ENCODE assay signal across 23 cellular contexts in genomic region chr14:79602023-79602422, GRCh38.
"Had no signal": no experiment of that assay in that cellular context is flagged by ENCODE, and none has a peak within 500 bp of the region (broad histone marks: within the 10 kb centered on the region; RNA-seq: fewer than 3 reads in every experiment).

No MANE protein-coding gene starts in this region.

- H3K4me3 Mint-ChIP-seq: naive thymus-derived CD8-positive, alpha-beta T cell; nephron progenitor cell; stimulated activated memory B cell treated with anti-CD40 and anti-IgM and Interleukin-4, amounts not matched to agents 10 μg/mL and 1 μg/mL and 100 μg/mL, for 72 hours; type B pancreatic cell had no signal

- H3K36me3 ChIP-seq: gastrocnemius medialis, left lung, prostate gland, sigmoid colon, spleen, tibial artery had no signal

- H3K4me2 ChIP-seq: hepatocyte had no signal

- H3K9me3 ChIP-seq: gastrocnemius medialis, left lung, prostate gland, sigmoid colon, testis, tibial artery had no signal

- H3K27me3 ChIP-seq: dorsolateral prefrontal cortex, gastrocnemius medialis, hepatocyte, left lung, sigmoid colon, spleen, testis, tibial artery had no signal

- H3K27ac Mint-ChIP-seq: naive thymus-derived CD8-positive, alpha-beta T cell; nephron progenitor cell; stimulated activated memory B cell treated with anti-CD40 and anti-IgM and Interleukin-4, amounts not matched to agents 10 μg/mL and 1 μg/mL and 100 μg/mL, for 72 hours; type B pancreatic cell had no signal

- H3K36me3 Mint-ChIP-seq: naive thymus-derived CD8-positive, alpha-beta T cell; stimulated activated memory B cell treated with anti-CD40 and anti-IgM and Interleukin-4, amounts not matched to agents 10 μg/mL and 1 μg/mL and 100 μg/mL, for 72 hours had no signal

- H3K4me1 Mint-ChIP-seq: naive thymus-derived CD8-positive, alpha-beta T cell; nephron progenitor cell; stimulated activated memory B cell treated with anti-CD40 and anti-IgM and Interleukin-4, amounts not matched to agents 10 μg/mL and 1 μg/mL and 100 μg/mL, for 72 hours had no signal

- H3K79me2 ChIP-seq: hepatocyte had no signal

- DNase-seq: dorsolateral prefrontal cortex; effector CD4-positive, alpha-beta T cell; gastrocnemius medialis; head of caudate nucleus; kidney; left lung; mesendoderm; midbrain; naive thymus-derived CD8-positive, alpha-beta T cell; nephron progenitor cell; nucleus accumbens; right cardiac atrium; sigmoid colon; spleen; stimulated activated CD4-positive, alpha-beta T cell treated with anti-CD3 and anti-CD28 coated beads, Interleukin-4, amount 100 ng/mL, for 4 hours; stimulated activated naive CD8-positive, alpha-beta T cell treated with anti-CD3 and anti-CD28 coated beads, Interleukin-15, Interleukin-2, amounts not matched to agents 100 U/mL and 50 U/mL, for 24 hours; substantia nigra; testis; tibial artery had no signal

- H3K9me3 Mint-ChIP-seq: stimulated activated memory B cell treated with anti-CD40 and anti-IgM and Interleukin-4, amounts not matched to agents 10 μg/mL and 1 μg/mL and 100 μg/mL, for 72 hours; type B pancreatic cell had no signal

- H2AFZ ChIP-seq: hepatocyte had no signal

- H3K4me3 ChIP-seq: dorsolateral prefrontal cortex, gastrocnemius medialis, hepatocyte, left lung, prostate gland, sigmoid colon, spleen, testis, tibial artery had no signal

- H3K27ac ChIP-seq: gastrocnemius medialis, hepatocyte, left lung, prostate gland, sigmoid colon, spleen, testis, tibial artery had no signal

- H3K4me1 ChIP-seq: gastrocnemius medialis, left lung, prostate gland, spleen, tibial artery had no signal

- ATAC-seq: gastrocnemius medialis; left lung; naive thymus-derived CD8-positive, alpha-beta T cell; right cardiac atrium; stimulated activated memory B cell treated with anti-CD40 and anti-IgM and Interleukin-4, amounts not matched to agents 10 μg/mL and 1 μg/mL and 100 μg/mL, for 72 hours; stimulated activated naive CD8-positive, alpha-beta T cell treated with anti-CD3 and anti-CD28 coated beads, Interleukin-15, Interleukin-2, amounts not matched to agents 100 U/mL and 50 U/mL, for 24 hours had no signal

- H3K27me3 Mint-ChIP-seq: naive thymus-derived CD8-positive, alpha-beta T cell; stimulated activated memory B cell treated with anti-CD40 and anti-IgM and Interleukin-4, amounts not matched to agents 10 μg/mL and 1 μg/mL and 100 μg/mL, for 72 hours; type B pancreatic cell had no signal
